12 cellular contexts compared by ENCODE assay signal in genomic region chr11:61911701-61912529, GRCh38. TPM values are rescaled to one million over a fixed set of nuclear protein-coding genes. Genes with fewer than 3 reads are reported as not detected.
DNase-seq lines count a peak whose midpoint lies in the region; ATAC-seq and TF ChIP-seq lines count a peak whose summit lies in the region.
"Had no signal": no experiment of that assay in that cellular context is flagged by ENCODE, and none has a peak within 500 bp of the region (broad histone marks: within the 10 kb centered on the region; RNA-seq: fewer than 3 reads in every experiment).

No MANE protein-coding gene starts in this region.

- H3K18ac ChIP-seq in neuronal stem cell (ENCODE audit: low read length): no peak overlapping the region

- H4K91ac ChIP-seq in neuronal stem cell (ENCODE audit: low read depth, low read length, poor library complexity): no peak overlapping the region

- no peak overlapping the region for H3K14ac ChIP-seq in neuronal stem cell (ENCODE audit: low read length)

- H3K36me3 ChIP-seq in heart left ventricle: peaks cover 0 to 12% (median 2%) of the 10 kb centered on the region in 9 donors
- H3K36me3 ChIP-seq in gastroesophageal sphincter: peaks cover 0 to 12% of the 10 kb centered on the region in 2 donors
- H3K36me3 ChIP-seq in neuronal stem cell (replicated peaks in 1 of 2; ENCODE audit: control insufficient read depth in 2 of 2, insufficient read depth in 2 of 2, low read length in 2 of 2): no peaks in the 10 kb centered on the region

- peaks cover 0 to 4% (median 0%) of the 10 kb centered on the region in 9 donors for H3K27me3 ChIP-seq in heart left ventricle
- no peaks in the 10 kb centered on the region for H3K27me3 ChIP-seq in gastroesophageal sphincter
- peaks cover 3 to 45% (median 10%) of the 10 kb centered on the region in 3 experiments for H3K27me3 ChIP-seq in neuronal stem cell (ENCODE audit: control insufficient read depth in 3 of 3, insufficient read depth in 3 of 3, low read depth in 1 of 3, low read length in 3 of 3)

- no peak overlapping the region for H2BK15ac ChIP-seq in neuronal stem cell (ENCODE audit: low read length)

- peak overlapping the region in 1 of 12 donors; percentile 2 for H3K4me3 ChIP-seq in heart left ventricle
- no peak overlapping the region for H3K4me3 ChIP-seq in gastroesophageal sphincter
- no peak overlapping the region for H3K4me3 ChIP-seq in neuronal stem cell (ENCODE audit: low read length in 2 of 2)

- ATAC-seq in heart left ventricle (peak in 2 of 4 donors; percentile 3 to 9), Right ventricle myocardium inferior (no peak), gastroesophageal sphincter (no peak)

- no peak overlapping the region for H2BK12ac ChIP-seq in neuronal stem cell (ENCODE audit: low read length)

- H3K4me1 ChIP-seq in heart left ventricle: peaks cover 0 to 74% (median 34%) of the 10 kb centered on the region in 12 donors
- H3K4me1 ChIP-seq in gastroesophageal sphincter: peaks cover 0 to 87% (median 17%) of the 10 kb centered on the region in 3 donors
- peaks cover 3 to 5% of the 10 kb centered on the region in 2 donors for H3K4me1 ChIP-seq in neuronal stem cell (ENCODE audit: control insufficient read depth in 2 of 2, insufficient read depth in 1 of 2, low read depth in 1 of 2, low read length in 2 of 2)
- H3K4me1 ChIP-seq: Caco-2 had no signal

- 70 to 78% (median 73%) methylated on average over 12 to 17 of the region's 17 CpGs for WGBS in heart left ventricle, 4 donors
- no CpG with 5 or more reads among the region's 17 CpGs for WGBS in gastroesophageal sphincter (ENCODE audit: low coverage in 1 of 2), 2 donors
- WGBS in neuronal stem cell (ENCODE audit: extremely low coverage in 2 of 2, insufficient read length in 2 of 2, insufficient replicate concordance in 1 of 2), 2 donors: no CpG with 5 or more reads among the region's 17 CpGs

- H3K9me3 ChIP-seq in heart left ventricle: no peaks in the 10 kb centered on the region
- H3K9me3 ChIP-seq in gastroesophageal sphincter: no peaks in the 10 kb centered on the region
- H3K9me3 ChIP-seq in neuronal stem cell (replicated peaks in 1 of 2; ENCODE audit: control insufficient read depth in 2 of 2, insufficient read depth in 1 of 2, low read depth in 1 of 2, low read length in 2 of 2): no peaks in the 10 kb centered on the region
- H3K9me3 ChIP-seq: Caco-2 had no signal

- H3K27ac ChIP-seq in heart left ventricle (peak overlapping the region in 8 of 12 donors; percentile 4 to 62 (median 35)), gastroesophageal sphincter (peak overlapping the region in 3 of 4 donors; percentile 54 to 61 (median 60)), neuronal stem cell (replicated peaks; ENCODE audit: low read length) (no peak overlapping the region)

- H4K8ac ChIP-seq in neuronal stem cell (ENCODE audit: low read depth, low read length): no peak overlapping the region

- TF ChIP-seq POLR2A in heart left ventricle (IDR thresholded peaks at IDR 0.05) (no peak), gastroesophageal sphincter (IDR thresholded peaks at IDR 0.05) (no peak)

- H3K4me2 ChIP-seq in neuronal stem cell (ENCODE audit: insufficient read depth, low read length, poor library complexity, severe bottlenecking): no peak overlapping the region

- TF ChIP-seq CTCF in heart left ventricle (IDR thresholded peaks at IDR 0.05) (no peak), gastroesophageal sphincter (IDR thresholded peaks at IDR 0.05) (no peak)

- H2AK5ac ChIP-seq in neuronal stem cell (ENCODE audit: low read depth, low read length): peak overlapping the region; percentile 9

- no peak overlapping the region for H2BK5ac ChIP-seq in neuronal stem cell (ENCODE audit: low read length)

- intact Hi-C loops in heart left ventricle (cut with DNase I) (no loop called here), Right ventricle myocardium inferior (cut with DNase I) (no loop called here)

- TF ChIP-seq EP300 in gastroesophageal sphincter (IDR thresholded peaks at IDR 0.05): no peak

- H3K23ac ChIP-seq in neuronal stem cell (ENCODE audit: low read depth, low read length, poor library complexity): no peak overlapping the region

- H2BK120ac ChIP-seq in neuronal stem cell (ENCODE audit: low read depth, low read length): no peak overlapping the region

- H3K9ac ChIP-seq in neuronal stem cell (ENCODE audit: low read depth, low read length, poor library complexity): no peak overlapping the region

- H2AFZ ChIP-seq in neuronal stem cell (ENCODE audit: low read length): no peak overlapping the region

- H3K4ac ChIP-seq in neuronal stem cell (ENCODE audit: low read length): no peak overlapping the region

- no peaks in the 10 kb centered on the region for H3K79me1 ChIP-seq in neuronal stem cell (ENCODE audit: low read depth, low read length)

- peak in 2 of 5 donors; percentile 18 to 31 for DNase-seq in heart left ventricle
- no peak for DNase-seq in Right ventricle myocardium inferior (ENCODE audit: missing footprints)
- no peak for DNase-seq in neuronal stem cell (ENCODE audit: low spot score)
- DNase-seq in NCI-H187 treated with DMSO at 0.1 percent for 48 hours (lab: John Stamatoyannopoulos, UW): no peak
- no peak for DNase-seq in RKO (ENCODE audit: low spot score)
- DNase-seq in HuH-7 (ENCODE audit: low spot score): no peak
- DNase-seq in superior temporal gyrus (ENCODE audit: extremely low spot score): no peak
- DNase-seq: ACHN; activated naive CD4-positive, alpha-beta T cell; NCI-H1436 had no signal

RNA-seq across cellular contexts. Expression of gene RAB3IL1, which starts 5.5 kb away (rescaled TPM):
- 10 to 100 TPM in 3 of 9 donors, 1 to 10 TPM in 6; 4.7 to 22.0 (median 7.7) TPM for total RNA-seq in heart left ventricle
- polyA plus RNA-seq in heart left ventricle: 1 to 10 TPM; 6.0 to 7.5 TPM
- 14.0 TPM for total RNA-seq in Right ventricle myocardium inferior
- 10 to 100 TPM; 11.5 to 22.1 (median 14.7) TPM for total RNA-seq in gastroesophageal sphincter
- polyA plus RNA-seq in neuronal stem cell (2013, experiment 1 of 2): 2.4 TPM
- polyA plus RNA-seq in neuronal stem cell (2013, experiment 2 of 2): 3.5 TPM

RNA-seq across cellular contexts. Expression of gene FADS3, which starts 20.6 kb away (rescaled TPM):
- 100 to 1,000 TPM in 3 of 9 donors, 10 to 100 TPM in 6; 53.2 to 147 (median 79.6) TPM for total RNA-seq in heart left ventricle
- polyA plus RNA-seq in heart left ventricle: 100 to 1,000 TPM in 1 of 2 donors, 10 to 100 TPM in 1; 65.6 to 237 TPM
- 113 TPM for total RNA-seq in Right ventricle myocardium inferior
- 10 to 100 TPM; 41.6 to 81.6 (median 60.5) TPM for total RNA-seq in gastroesophageal sphincter
- polyA plus RNA-seq in neuronal stem cell (2013, experiment 1 of 2): 25.1 TPM
- polyA plus RNA-seq in neuronal stem cell (2013, experiment 2 of 2): 25.6 TPM

RNA-seq across cellular contexts. Expression of gene BEST1, which starts 38.2 kb away (rescaled TPM):
- total RNA-seq in heart left ventricle (1 to 10 TPM in 4 of 9 donors, under 1 TPM in 5; 0.64 to 4.4 (median 0.94) TPM), Right ventricle myocardium inferior (1.9 TPM), gastroesophageal sphincter (1 to 10 TPM; 3.0 to 4.0 (median 3.4) TPM)
- polyA plus RNA-seq in heart left ventricle: 1 to 10 TPM; 2.1 to 2.8 TPM
- 0.11 TPM for polyA plus RNA-seq in neuronal stem cell (2013, experiment 1 of 2)
- 0.10 TPM for polyA plus RNA-seq in neuronal stem cell (2013, experiment 2 of 2)

RNA-seq across cellular contexts. Expression of gene FTH1, which starts 55.5 kb away (rescaled TPM):
- total RNA-seq in heart left ventricle (1,000 to 10,000 TPM; 1,764 to 5,397 (median 2,454) TPM), Right ventricle myocardium inferior (2,493 TPM), gastroesophageal sphincter (1,000 to 10,000 TPM; 1,945 to 2,292 (median 2,070) TPM)
- 1,000 to 10,000 TPM; 2,334 to 3,498 TPM for polyA plus RNA-seq in heart left ventricle
- polyA plus RNA-seq in neuronal stem cell (2013, experiment 1 of 2): 1,611 TPM
- 1,599 TPM for polyA plus RNA-seq in neuronal stem cell (2013, experiment 2 of 2)
